ENCODE assay signal across 18 cellular contexts in the genomic region with DNA sequence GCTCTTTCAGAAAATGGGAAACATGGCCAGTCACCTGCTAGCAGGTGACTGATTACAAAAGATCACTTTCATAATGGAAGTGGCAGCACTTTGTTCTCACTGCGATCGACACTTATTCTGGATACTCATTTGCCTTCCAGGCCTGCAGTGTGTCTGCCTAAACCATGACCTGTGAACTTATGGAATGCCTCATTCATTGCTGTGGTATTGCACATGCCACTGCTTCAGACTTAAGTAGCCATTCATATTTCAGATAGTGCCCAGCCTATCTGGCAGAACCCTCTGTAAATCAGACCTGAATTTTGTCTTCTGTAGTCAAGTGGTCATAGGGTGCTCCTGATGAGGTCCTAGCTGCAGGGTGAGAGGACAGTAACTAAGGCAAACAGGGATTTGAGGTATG. TPM values are rescaled to one million over a fixed set of nuclear protein-coding genes. Genes with fewer than 3 reads are reported as not detected.
DNase-seq lines count a peak whose midpoint lies in the region; ATAC-seq and TF ChIP-seq lines count a peak whose summit lies in the region.
"Had no signal": no experiment of that assay in that cellular context is flagged by ENCODE, and none has a peak within 500 bp of the region (broad histone marks: within the 10 kb centered on the region; RNA-seq: fewer than 3 reads in every experiment).

No MANE protein-coding gene starts in this region.

- 82 to 87% methylated on average over 2 of the region's 2 CpGs for WGBS in GM23248 (ENCODE audit: low coverage in 1 of 2, low lambda C conversion rate in 2 of 2, missing lambda C conversion rate in 2 of 2), 2 experiments

- no peaks in the 10 kb centered on the region for H3K27me3 ChIP-seq in GM23248 (replicated peaks; ENCODE audit: insufficient read depth)
- no peaks in the 10 kb centered on the region for H3K27me3 ChIP-seq in adipocyte (replicated peaks; ENCODE audit: control insufficient read depth, insufficient read depth, low read length)
- H3K27me3 ChIP-seq: cardiac muscle cell had no signal

- H3K9ac ChIP-seq in GM23248 (no peak overlapping the region), adipocyte (ENCODE audit: low read length) (no peak overlapping the region)

- DNase-seq in GM23248 (peak; percentile 73), adipocyte (ENCODE audit: low read depth) (peak; percentile 67), fibroblast of peridontal ligament (ENCODE audit: extremely low read depth) (peak; percentile 38), retinal pigment epithelial cell (ENCODE audit: low read depth) (peak; percentile 61), D341Med (ENCODE audit: low spot score) (no peak), NCI-H748 (lab: John Stamatoyannopoulos, UW; ENCODE audit: unreplicated experiment) (no peak)
- DNase-seq: activated B cell treated with CpG ODN at 0.5 μM for 24 hours; DMS153; kidney; NCI-H2081; NCI-H510A treated with DMSO at 0.1 percent for 48 hours; retina; SHP77; stimulated activated naive B cell treated with anti-CD40 and anti-IgM and Interleukin-4, amounts not matched to agents 10 μg/mL and 1 μg/mL and 100 μg/mL, for 72 hours had no signal

- no peaks in the 10 kb centered on the region for H3K9me3 ChIP-seq in GM23248 (ENCODE audit: low read depth)
- peaks cover 20% of the 10 kb centered on the region for H3K9me3 ChIP-seq in adipocyte (ENCODE audit: control insufficient read depth, low read length)

- peaks cover 22% of the 10 kb centered on the region for H3K4me1 ChIP-seq in GM23248 (ENCODE audit: insufficient read depth)
- H3K4me1 ChIP-seq in adipocyte (ENCODE audit: control insufficient read depth, insufficient read depth, low read length) = peaks cover 5% of the 10 kb centered on the region

- H3K4me2 ChIP-seq in GM23248 (ENCODE audit: unreplicated experiment) = no peak overlapping the region

- H3K4me3 ChIP-seq in GM23248 (no peak overlapping the region), adipocyte (ENCODE audit: low read length) (no peak overlapping the region), retinal pigment epithelial cell (ENCODE audit: low read length) (no peak overlapping the region)
- H3K4me3 ChIP-seq: cardiac muscle cell had no signal

- no peak overlapping the region for H2AFZ ChIP-seq in GM23248

- no peak for TF ChIP-seq CTCF in retinal pigment epithelial cell (conservative IDR thresholded peaks at IDR 0.05; ENCODE audit: low read depth, low read length)

- H3K36me3 ChIP-seq in GM23248 (ENCODE audit: low read depth) (no peaks in the 10 kb centered on the region), adipocyte (ENCODE audit: control insufficient read depth, insufficient read depth, low read length, severe bottlenecking) (no peaks in the 10 kb centered on the region)
- H3K36me3 ChIP-seq: cardiac muscle cell had no signal

- no peaks in the 10 kb centered on the region for H3K79me2 ChIP-seq in GM23248 (ENCODE audit: insufficient read depth)

- no peaks in the 10 kb centered on the region for H3K9me2 ChIP-seq in GM23248 (ENCODE audit: insufficient read depth)

- in situ Hi-C loops in GM23248 (cut with MboI) = loop anchor here (10.0 kb wide), 1 partner anchor 148 kb away; no protein-coding TSS in a partner anchor

- peaks cover 16% of the 10 kb centered on the region for H3F3A ChIP-seq in GM23248 (ENCODE audit: insufficient read depth)

- no peak overlapping the region for H3K27ac ChIP-seq in GM23248
- H3K27ac ChIP-seq: C4-2B, cardiac muscle cell had no signal

- no peaks in the 10 kb centered on the region for H4K20me1 ChIP-seq in GM23248 (ENCODE audit: insufficient read depth)

- ATAC-seq in GM21447 (IDR thresholded peaks at IDR 0.05; ENCODE audit: unreplicated experiment) (no peak), HG03378 (IDR thresholded peaks at IDR 0.05; ENCODE audit: unreplicated experiment) (no peak)
- ATAC-seq: stimulated activated naive B cell treated with anti-CD40 and anti-IgM and Interleukin-4, amounts not matched to agents 10 μg/mL and 1 μg/mL and 100 μg/mL, for 72 hours had no signal

RNA-seq across cellular contexts. Expression of a gene that starts 23.3 kb away (rescaled TPM):
- total RNA-seq in GM23248 (2014; rRNA removed; shearing (Covaris generic)) = 2.0 and 7.5 TPM in 2 replicates
- 17.9 and 18.1 TPM in 2 replicates for polyA plus RNA-seq in GM23248 (2016; fragmentation: Nextera tagmentation; extraction: Ambion mirVana)

Comparison
In these comparisons a context has a peak if more than half of its experiments do, and no peak if none do; other contexts are left out.
1. DNase-seq: peak in GM23248 (single experiment), adipocyte (single experiment), fibroblast of peridontal ligament (single experiment) and retinal pigment epithelial cell (single experiment); none in D341Med (single experiment) and NCI-H748 (single experiment).